ENCODE assay signal across 10 cellular contexts in genomic region chr21:14763695-14764064, GRCh38.
DNase-seq lines count a peak whose midpoint lies in the region; ATAC-seq and TF ChIP-seq lines count a peak whose summit lies in the region.
"Had no signal": no experiment of that assay in that cellular context is flagged by ENCODE, and none has a peak within 500 bp of the region (broad histone marks: within the 10 kb centered on the region; RNA-seq: fewer than 3 reads in every experiment).

No MANE protein-coding gene starts in this region.

- H3K18ac ChIP-seq in trophoblast cell (ENCODE audit: low read length) = no peak overlapping the region

- H2BK5ac ChIP-seq in trophoblast cell (ENCODE audit: low read depth, low read length, poor library complexity) = no peak overlapping the region

- H3K36me3 ChIP-seq in DOHH2 (ENCODE audit: control insufficient read depth, low read length) (no peaks in the 10 kb centered on the region), Loucy (ENCODE audit: insufficient read depth, low read length) (no peaks in the 10 kb centered on the region), trophoblast cell (ENCODE audit: control insufficient read depth in 1 of 2, insufficient read depth in 2 of 2, low read length in 2 of 2) (no peaks in the 10 kb centered on the region)

- H4K20me1 ChIP-seq in DOHH2 (ENCODE audit: control insufficient read depth, insufficient read depth, low read depth, low read length) = no peaks in the 10 kb centered on the region
- H4K20me1 ChIP-seq in Loucy (ENCODE audit: insufficient read depth, low read length, poor library complexity, severe bottlenecking) = no peaks in the 10 kb centered on the region

- H3K9me3 ChIP-seq in DOHH2 (ENCODE audit: control insufficient read depth, insufficient read depth, low read length) (no peaks in the 10 kb centered on the region), Loucy (ENCODE audit: insufficient read depth, low read depth, low read length) (no peaks in the 10 kb centered on the region), trophoblast cell (ENCODE audit: insufficient read depth, low read depth, low read length) (no peaks in the 10 kb centered on the region)

- H4K12ac ChIP-seq in trophoblast cell (ENCODE audit: low read depth, low read length) = no peak overlapping the region

- peak overlapping the region; percentile 44; the same call in 1 of the 2 replicates for H3K4me3 ChIP-seq in DOHH2 (ENCODE audit: low read length)
- no peak overlapping the region for H3K4me3 ChIP-seq in Loucy (ENCODE audit: low read length, poor library complexity, severe bottlenecking)
- no peak overlapping the region for H3K4me3 ChIP-seq in trophoblast cell (ENCODE audit: low read depth, low read length)

- no peak overlapping the region for H3K14ac ChIP-seq in trophoblast cell (ENCODE audit: low read length)

- H3K27me3 ChIP-seq in DOHH2 (ENCODE audit: control insufficient read depth, low read length) = no peaks in the 10 kb centered on the region
- H3K27me3 ChIP-seq in Loucy (ENCODE audit: insufficient read depth, low read length, poor library complexity, severe bottlenecking) = no peaks in the 10 kb centered on the region
- H3K27me3 ChIP-seq in trophoblast cell (ENCODE audit: insufficient read depth, low read length) = no peaks in the 10 kb centered on the region

- H3K4ac ChIP-seq in trophoblast cell (ENCODE audit: low read depth, low read length) = no peak overlapping the region

- H2BK12ac ChIP-seq in trophoblast cell (ENCODE audit: low read length) = no peak overlapping the region

- no peak overlapping the region for H2BK120ac ChIP-seq in trophoblast cell (ENCODE audit: insufficient read depth, low read length, poor library complexity)

- H2AFZ ChIP-seq in Loucy (ENCODE audit: low read length) = peak overlapping the region; percentile 98
- no peak overlapping the region for H2AFZ ChIP-seq in trophoblast cell (ENCODE audit: insufficient read depth, low read length, poor library complexity)

- no peak for DNase-seq in trophoblast cell
- DNase-seq in NCI-H748 (lab: John Stamatoyannopoulos, UW; ENCODE audit: unreplicated experiment) = no peak
- no peak for DNase-seq in medulla oblongata (ENCODE audit: extremely low spot score)
- DNase-seq in UCSD-AML1 (lab: John Stamatoyannopoulos, UW; ENCODE audit: unreplicated experiment) = no peak
- DNase-seq: activated CD4-positive, alpha-beta T cell treated with anti-CD3 and anti-CD28 coated beads, Interleukin-2, amount 10 ng/mL, durations not matched to agents 7 days and 5 days; hypothalamus had no signal

- no peaks in the 10 kb centered on the region for H3K79me2 ChIP-seq in DOHH2 (ENCODE audit: control insufficient read depth, low read length)
- H3K79me2 ChIP-seq in Loucy (ENCODE audit: insufficient read depth, low read length) = no peaks in the 10 kb centered on the region
- H3K79me2 ChIP-seq in trophoblast cell (ENCODE audit: control insufficient read depth, insufficient read depth, low read length, poor library complexity) = no peaks in the 10 kb centered on the region

- no peaks in the 10 kb centered on the region for H3K79me1 ChIP-seq in trophoblast cell (ENCODE audit: low read length)

- H3F3A ChIP-seq in DOHH2 (ENCODE audit: control insufficient read depth, insufficient read depth) (peaks cover 5% of the 10 kb centered on the region; the same call in 1 of the 2 replicates), Loucy (ENCODE audit: low read depth) (no peaks in the 10 kb centered on the region)

- H3K4me1 ChIP-seq in DOHH2 (ENCODE audit: control insufficient read depth, low read length) (peaks cover 24% of the 10 kb centered on the region), Loucy (ENCODE audit: insufficient read depth, low read length, poor library complexity, severe bottlenecking) (peaks cover 14% of the 10 kb centered on the region), trophoblast cell (ENCODE audit: control insufficient read depth in 1 of 2, insufficient read depth in 2 of 2, low read length in 2 of 2) (no peaks in the 10 kb centered on the region)

- peak overlapping the region; percentile 52 for H3K27ac ChIP-seq in DOHH2 (ENCODE audit: low read depth, low read length)
- no peak overlapping the region for H3K27ac ChIP-seq in trophoblast cell (ENCODE audit: low read depth, low read length)

- peak overlapping the region; percentile 70 for H3K4me2 ChIP-seq in DOHH2 (ENCODE audit: low read length)
- peak overlapping the region; percentile 74 for H3K4me2 ChIP-seq in Loucy (ENCODE audit: low read depth, low read length, poor library complexity, severe bottlenecking)
- no peak overlapping the region for H3K4me2 ChIP-seq in trophoblast cell (ENCODE audit: low read length)

- no peak overlapping the region for H2AK5ac ChIP-seq in trophoblast cell (ENCODE audit: low read length)

- TF ChIP-seq CTCF in DOHH2 (IDR thresholded peaks at IDR 0.05; ENCODE audit: low read depth, low read length, poor library complexity, severe bottlenecking) = no peak
- no peak for TF ChIP-seq CTCF in Loucy (conservative IDR thresholded peaks at IDR 0.05; ENCODE audit: low read length)

- no peak overlapping the region for H4K91ac ChIP-seq in trophoblast cell (ENCODE audit: low read depth, low read length)

- ATAC-seq in GM19468 (IDR thresholded peaks at IDR 0.05; ENCODE audit: extremely low read depth, unreplicated experiment) (peak; percentile 9), HG02973 (IDR thresholded peaks at IDR 0.05; ENCODE audit: unreplicated experiment) (peak; percentile 35)

- peak overlapping the region; percentile 62 for H3K9ac ChIP-seq in Loucy (ENCODE audit: low read depth, low read length, poor library complexity, severe bottlenecking)
- H3K9ac ChIP-seq in trophoblast cell (ENCODE audit: low read length) = no peak overlapping the region

- WGBS in trophoblast cell (ENCODE audit: extremely low coverage, insufficient coverage, insufficient read length) = no CpG with 5 or more reads among the region's 4 CpGs

- no peaks in the 10 kb centered on the region for H3K9me2 ChIP-seq in DOHH2 (replicated peaks; ENCODE audit: control insufficient read depth, low read length)
- no peaks in the 10 kb centered on the region for H3K9me2 ChIP-seq in Loucy (replicated peaks; ENCODE audit: low read depth, low read length)

- H4K8ac ChIP-seq in trophoblast cell (ENCODE audit: low read depth, low read length) = no peak overlapping the region

- H3K23ac ChIP-seq in trophoblast cell (ENCODE audit: low read length) = no peak overlapping the region
